16 cellular contexts compared by ENCODE assay signal in the genomic region with DNA sequence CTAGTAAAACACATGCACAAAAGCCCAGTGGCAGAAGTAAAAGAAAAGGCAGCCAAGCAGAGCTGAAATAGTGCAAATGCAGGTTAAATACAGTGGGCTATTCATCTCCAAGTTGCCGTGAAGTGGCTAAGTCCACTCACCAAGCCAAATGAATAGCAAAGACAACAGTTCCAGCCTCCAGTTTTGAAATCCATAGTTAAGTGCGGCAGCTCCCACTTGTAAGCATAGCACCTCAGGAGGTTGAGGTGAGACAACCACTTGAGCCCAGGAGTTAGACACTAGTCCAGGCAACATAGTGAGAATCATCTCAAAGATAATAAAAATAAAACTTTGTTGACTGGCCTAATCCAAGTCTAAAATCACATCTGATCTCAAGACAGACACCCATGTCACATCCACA. TPM values are rescaled to one million over a fixed set of nuclear protein-coding genes. Genes with fewer than 3 reads are reported as not detected.
A peak's percentile ranks its signal among the peaks of the same experiment; 100 is the strongest.
DNase-seq lines count a peak whose midpoint lies in the region; ATAC-seq and TF ChIP-seq lines count a peak whose summit lies in the region.
"Had no signal": no experiment of that assay in that cellular context is flagged by ENCODE, and none has a peak within 500 bp of the region (broad histone marks: within the 10 kb centered on the region; RNA-seq: fewer than 3 reads in every experiment).

No MANE protein-coding gene starts in this region.

- H3K27me3 Mint-ChIP-seq in GM23338 (ENCODE audit: insufficient read depth, low read depth, poor library complexity) = peaks cover 10% of the 10 kb centered on the region

- WGBS in ovary, 3 donors = 89 to 94% (median 91%) methylated on average over 2 of the region's 2 CpGs

- H3K4me3 Mint-ChIP-seq in GM23338 = no peak overlapping the region
- H3K4me3 Mint-ChIP-seq: CD14-positive monocyte had no signal

- no peaks in the 10 kb centered on the region for H4K20me1 ChIP-seq in GM23338 (replicated peaks; ENCODE audit: insufficient read depth)

- H3K4me2 ChIP-seq in GM23338 = no peak overlapping the region

- no peak overlapping the region for H2AFZ ChIP-seq in GM23338
- H2AFZ ChIP-seq: GM23248 had no signal

- H3K9me2 ChIP-seq in GM23338 (ENCODE audit: insufficient read depth) = no peaks in the 10 kb centered on the region

- H3K9me3 ChIP-seq in left lung (no peaks in the 10 kb centered on the region), ovary (no peaks in the 10 kb centered on the region)
- H3K9me3 ChIP-seq: Peyer's patch had no signal

- peaks cover 39% of the 10 kb centered on the region for H3K4me1 Mint-ChIP-seq in GM23338

- H3K79me2 ChIP-seq in GM23338 (replicated peaks; ENCODE audit: insufficient read depth) = no peaks in the 10 kb centered on the region

- no peak for TF ChIP-seq POLR2A in ovary (IDR thresholded peaks at IDR 0.05)

- H3K9me3 Mint-ChIP-seq in GM23338 = no peaks in the 10 kb centered on the region

- H3K4me1 ChIP-seq in GM23338 (ENCODE audit: insufficient read depth) (peaks cover 33% of the 10 kb centered on the region), left lung (peaks cover 3 to 11% of the 10 kb centered on the region in 2 donors), ovary (ENCODE audit: insufficient read depth) (no peaks in the 10 kb centered on the region)
- H3K4me1 ChIP-seq: Peyer's patch had no signal

- no peak overlapping the region for H3K27ac Mint-ChIP-seq in GM23338
- H3K27ac Mint-ChIP-seq: CD14-positive monocyte had no signal

- H3K36me3 ChIP-seq in GM23338 (ENCODE audit: insufficient read depth) (peaks cover 9% of the 10 kb centered on the region; the same call in 1 of the 2 replicates), left lung (peaks cover 0 to 9% of the 10 kb centered on the region in 2 donors), ovary (no peaks in the 10 kb centered on the region)
- H3K36me3 ChIP-seq: Peyer's patch had no signal

- peak overlapping the region; percentile 28; the same call in 1 of the 2 replicates for H3K27ac ChIP-seq in GM23338 (ENCODE audit: low read depth)
- H3K27ac ChIP-seq in left lung = no peak overlapping the region
- H3K27ac ChIP-seq in ovary = no peak overlapping the region
- H3K27ac ChIP-seq: GM23248, Peyer's patch had no signal

- intact Hi-C loops in left lung (cut with DNase I) (no loop called here), ovary (cut with DNase I) (no loop called here)

- H3K27me3 ChIP-seq in GM23338 (ENCODE audit: insufficient read depth) (no peaks in the 10 kb centered on the region), left lung (no peaks in the 10 kb centered on the region), ovary (no peaks in the 10 kb centered on the region)
- H3K27me3 ChIP-seq: Peyer's patch had no signal

- peaks cover 16% of the 10 kb centered on the region; the same call in 2 of the 3 replicates for H3K36me3 Mint-ChIP-seq in GM23338 (ENCODE audit: low read depth)

- DNase-seq in DMS79 (lab: John Stamatoyannopoulos, UW) (peak; percentile 16), GM23338 (ENCODE audit: low spot score) (no peak), NCI-H345 (lab: John Stamatoyannopoulos, UW) (peak; percentile 68), left lung (no peak), activated gamma-delta T cell (lab: John Stamatoyannopoulos, UW) (no peak), ovary (no peak)
- DNase-seq: GDM1, GM23248, KG1, NCI-H1694 treated with DMSO at 0.1 percent for 48 hours, NCI-H524 treated with DMSO at 0.1 percent for 48 hours, Peyer's patch, T-helper 2 cell had no signal

- no peak overlapping the region for H3K4me3 ChIP-seq in GM23338
- no peak overlapping the region for H3K4me3 ChIP-seq in left lung
- H3K4me3 ChIP-seq in ovary = no peak overlapping the region
- H3K4me3 ChIP-seq: GM23248, Peyer's patch had no signal

- H3F3A ChIP-seq in GM23338 (replicated peaks; ENCODE audit: low read depth) = peaks cover 5% of the 10 kb centered on the region; the same call in 1 of the 2 replicates

- no peak for TF ChIP-seq CTCF in GM23338 (conservative IDR thresholded peaks at IDR 0.05; ENCODE audit: low read depth in 2 of 2)
- TF ChIP-seq CTCF in left lung (IDR thresholded peaks at IDR 0.05) = no peak
- TF ChIP-seq CTCF in ovary (IDR thresholded peaks at IDR 0.05) = no peak

- ATAC-seq in GM23338 (no peak), left lung (peak; percentile 66), GM21390 (IDR thresholded peaks at IDR 0.05; ENCODE audit: unreplicated experiment) (no peak)
- ATAC-seq: HepG2 had no signal

- TF ChIP-seq EP300 in ovary (IDR thresholded peaks at IDR 0.05) = no peak

TF ChIP-seq in GM23338, 12 proteins besides CTCF, POLR2A, EP300 and RAD21 (continues in another document):
- TF ChIP-seq ZNF331 (CRISPR knock-in tag; IDR thresholded peaks at IDR 0.05; ENCODE audit: low read depth) (no peak), NANOG (IDR thresholded peaks at IDR 0.05; ENCODE audit: borderline replicate concordance) (no peak), EZH2 (IDR thresholded peaks at IDR 0.05; ENCODE audit: low read depth, unreplicated experiment) (no peak), POLR2AphosphoS5 (IDR thresholded peaks at IDR 0.05; ENCODE audit: low read depth) (no peak), EZH2phosphoT487 (IDR thresholded peaks at IDR 0.05; ENCODE audit: unreplicated experiment) (no peak)
- TF ChIP-seq, protein P1, sequence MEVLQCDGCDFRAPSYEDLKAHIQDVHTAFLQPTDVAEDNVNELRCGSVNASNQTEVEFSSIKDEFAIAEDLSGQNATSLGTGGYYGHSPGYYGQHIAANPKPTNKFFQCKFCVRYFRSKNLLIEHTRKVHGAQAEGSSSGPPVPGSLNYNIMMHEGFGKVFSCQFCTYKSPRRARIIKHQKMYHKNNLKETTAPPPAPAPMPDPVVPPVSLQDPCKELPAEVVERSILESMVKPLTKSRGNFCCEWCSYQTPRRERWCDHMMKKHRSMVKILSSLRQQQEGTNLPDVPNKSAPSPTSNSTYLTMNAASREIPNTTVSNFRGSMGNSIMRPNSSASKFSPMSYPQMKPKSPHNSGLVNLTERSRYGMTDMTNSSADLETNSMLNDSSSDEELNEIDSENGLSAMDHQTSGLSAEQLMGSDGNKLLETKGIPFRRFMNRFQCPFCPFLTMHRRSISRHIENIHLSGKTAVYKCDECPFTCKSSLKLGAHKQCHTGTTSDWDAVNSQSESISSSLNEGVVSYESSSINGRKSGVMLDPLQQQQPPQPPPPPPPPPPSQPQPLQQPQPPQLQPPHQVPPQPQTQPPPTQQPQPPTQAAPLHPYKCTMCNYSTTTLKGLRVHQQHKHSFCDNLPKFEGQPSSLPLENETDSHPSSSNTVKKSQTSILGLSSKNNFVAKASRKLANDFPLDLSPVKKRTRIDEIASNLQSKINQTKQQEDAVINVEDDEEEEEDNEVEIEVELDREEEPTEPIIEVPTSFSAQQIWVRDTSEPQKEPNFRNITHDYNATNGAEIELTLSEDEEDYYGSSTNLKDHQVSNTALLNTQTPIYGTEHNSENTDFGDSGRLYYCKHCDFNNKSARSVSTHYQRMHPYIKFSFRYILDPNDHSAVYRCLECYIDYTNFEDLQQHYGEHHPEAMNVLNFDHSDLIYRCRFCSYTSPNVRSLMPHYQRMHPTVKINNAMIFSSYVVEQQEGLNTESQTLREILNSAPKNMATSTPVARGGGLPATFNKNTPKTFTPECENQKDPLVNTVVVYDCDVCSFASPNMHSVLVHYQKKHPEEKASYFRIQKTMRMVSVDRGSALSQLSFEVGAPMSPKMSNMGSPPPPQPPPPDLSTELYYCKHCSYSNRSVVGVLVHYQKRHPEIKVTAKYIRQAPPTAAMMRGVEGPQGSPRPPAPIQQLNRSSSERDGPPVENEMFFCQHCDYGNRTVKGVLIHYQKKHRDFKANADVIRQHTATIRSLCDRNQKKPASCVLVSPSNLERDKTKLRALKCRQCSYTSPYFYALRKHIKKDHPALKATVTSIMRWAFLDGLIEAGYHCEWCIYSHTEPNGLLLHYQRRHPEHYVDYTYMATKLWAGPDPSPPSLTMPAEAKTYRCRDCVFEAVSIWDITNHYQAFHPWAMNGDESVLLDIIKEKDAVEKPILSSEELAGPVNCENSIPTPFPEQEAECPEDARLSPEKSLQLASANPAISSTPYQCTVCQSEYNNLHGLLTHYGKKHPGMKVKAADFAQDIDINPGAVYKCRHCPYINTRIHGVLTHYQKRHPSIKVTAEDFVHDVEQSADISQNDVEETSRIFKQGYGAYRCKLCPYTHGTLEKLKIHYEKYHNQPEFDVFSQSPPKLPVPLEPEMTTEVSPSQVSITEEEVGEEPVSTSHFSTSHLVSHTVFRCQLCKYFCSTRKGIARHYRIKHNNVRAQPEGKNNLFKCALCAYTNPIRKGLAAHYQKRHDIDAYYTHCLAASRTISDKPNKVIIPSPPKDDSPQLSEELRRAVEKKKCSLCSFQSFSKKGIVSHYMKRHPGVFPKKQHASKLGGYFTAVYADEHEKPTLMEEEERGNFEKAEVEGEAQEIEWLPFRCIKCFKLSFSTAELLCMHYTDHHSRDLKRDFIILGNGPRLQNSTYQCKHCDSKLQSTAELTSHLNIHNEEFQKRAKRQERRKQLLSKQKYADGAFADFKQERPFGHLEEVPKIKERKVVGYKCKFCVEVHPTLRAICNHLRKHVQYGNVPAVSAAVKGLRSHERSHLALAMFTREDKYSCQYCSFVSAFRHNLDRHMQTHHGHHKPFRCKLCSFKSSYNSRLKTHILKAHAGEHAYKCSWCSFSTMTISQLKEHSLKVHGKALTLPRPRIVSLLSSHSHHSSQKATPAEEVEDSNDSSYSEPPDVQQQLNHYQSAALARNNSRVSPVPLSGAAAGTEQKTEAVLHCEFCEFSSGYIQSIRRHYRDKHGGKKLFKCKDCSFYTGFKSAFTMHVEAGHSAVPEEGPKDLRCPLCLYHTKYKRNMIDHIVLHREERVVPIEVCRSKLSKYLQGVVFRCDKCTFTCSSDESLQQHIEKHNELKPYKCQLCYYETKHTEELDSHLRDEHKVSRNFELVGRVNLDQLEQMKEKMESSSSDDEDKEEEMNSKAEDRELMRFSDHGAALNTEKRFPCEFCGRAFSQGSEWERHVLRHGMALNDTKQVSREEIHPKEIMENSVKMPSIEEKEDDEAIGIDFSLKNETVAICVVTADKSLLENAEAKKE (CRISPR knock-in tag; IDR thresholded peaks at IDR 0.05) = no peak

RNA-seq across cellular contexts. Expression of a gene that starts 9.8 kb away (rescaled TPM):
- total RNA-seq in GM23338 (2014; rRNA removed; shearing (Covaris generic)) = 19.3 and 21.6 TPM in 2 replicates
- polyA plus RNA-seq in GM23338 (2016; fragmentation: Nextera tagmentation; extraction: Ambion mirVana) (11.6 and 11.7 TPM in 2 replicates), ovary (10 to 100 TPM; 11.4 to 13.1 TPM)
- total RNA-seq in left lung (10 to 100 TPM; 15.8 to 19.0 TPM), ovary (10 to 100 TPM in 6 of 7 donors, 1 to 10 TPM in 1; 3.8 to 37.7 (median 19.6) TPM)

RNA-seq across cellular contexts. Expression of a gene that starts 43.1 kb away (rescaled TPM):
- 658 and 693 TPM in 2 replicates for total RNA-seq in GM23338 (2014; rRNA removed; shearing (Covaris generic))
- polyA plus RNA-seq in GM23338 (2016; fragmentation: Nextera tagmentation; extraction: Ambion mirVana) (996 and 999 TPM in 2 replicates), ovary (100 to 1,000 TPM; 575 to 820 TPM)
- total RNA-seq in left lung (100 to 1,000 TPM; 413 to 428 TPM), ovary (1,000 to 10,000 TPM in 1 of 7 donors, 100 to 1,000 TPM in 6; 500 to 1,115 (median 750) TPM)

Comparison
In these comparisons a context has a peak if more than half of its experiments do, and no peak if none do; other contexts are left out.
1. DNase-seq: peak in DMS79 (single experiment) and NCI-H345 (single experiment); none in GM23338 (single experiment), left lung (0 of 2), activated gamma-delta T cell (single experiment) and ovary (0 of 5).